22 cellular contexts compared by ENCODE assay signal in the genomic region with DNA sequence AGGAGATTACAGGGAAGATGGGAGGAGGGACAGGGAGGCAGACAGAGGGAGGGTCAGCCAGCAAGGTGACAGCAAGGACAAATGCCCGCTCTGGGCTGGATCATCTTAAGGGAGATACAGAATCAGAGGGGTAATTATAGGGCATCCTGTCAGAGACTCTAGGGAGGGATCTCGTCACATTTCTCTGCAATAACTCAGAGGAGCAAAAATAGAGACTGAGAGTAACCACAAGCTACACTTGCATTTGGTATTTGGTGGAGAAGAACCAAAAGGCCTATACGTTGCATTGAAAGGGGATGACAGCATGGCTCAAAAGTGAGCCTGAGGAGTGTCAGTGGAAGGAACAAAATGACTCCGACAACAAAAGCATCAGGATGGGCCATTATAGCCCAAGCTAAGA.
"Had no signal": no experiment of that assay in that cellular context is flagged by ENCODE, and none has a peak within 500 bp of the region (broad histone marks: within the 10 kb centered on the region; RNA-seq: fewer than 3 reads in every experiment).

No MANE protein-coding gene starts in this region.

- H3K36me3 Mint-ChIP-seq: naive thymus-derived CD8-positive, alpha-beta T cell had no signal

- H3K9me3 Mint-ChIP-seq: endodermal cell had no signal

- H3K36me3 ChIP-seq: neutrophil, suprapubic skin, thyroid gland, upper lobe of left lung, vagina had no signal

- H3K27me3 ChIP-seq: foreskin keratinocyte, hepatocyte, neutrophil, suprapubic skin, thyroid gland, upper lobe of left lung, vagina had no signal

- DNase-seq: effector CD4-positive, alpha-beta T cell; endodermal cell; erythroblast; head of caudate nucleus; kidney; left cardiac atrium; left ventricle myocardium superior; mesendoderm; naive thymus-derived CD8-positive, alpha-beta T cell; psoas muscle; stimulated activated CD4-positive, alpha-beta T cell treated with anti-CD3 and anti-CD28 coated beads, Interleukin-12 subunit alpha, Interleukin-12 subunit beta, amount 100 ng/mL, for 4 hours; stimulated activated naive CD4-positive, alpha-beta T cell treated with Interleukin-2 at 50 U/mL for 16 hours; thyroid gland; upper lobe of left lung had no signal

- H3K27ac ChIP-seq: coronary artery, foreskin keratinocyte, hepatocyte, neutrophil, psoas muscle, skin epidermis, suprapubic skin, thyroid gland, upper lobe of left lung, vagina had no signal

- H3K27ac Mint-ChIP-seq: endodermal cell; naive thymus-derived CD8-positive, alpha-beta T cell had no signal

- H3K4me2 ChIP-seq: hepatocyte had no signal

- H3K4me1 ChIP-seq: foreskin keratinocyte, psoas muscle, suprapubic skin, thyroid gland, upper lobe of left lung, vagina had no signal

- H3K4me3 ChIP-seq: coronary artery, hepatocyte, lung, psoas muscle, skin epidermis, suprapubic skin, thyroid gland, upper lobe of left lung, vagina had no signal

- H3K9me3 ChIP-seq: neutrophil, psoas muscle, suprapubic skin, thyroid gland, upper lobe of left lung, vagina had no signal

- H3K4me1 Mint-ChIP-seq: naive thymus-derived CD8-positive, alpha-beta T cell had no signal

- H3K27me3 Mint-ChIP-seq: naive thymus-derived CD8-positive, alpha-beta T cell had no signal

- H3K4me3 Mint-ChIP-seq: endodermal cell; naive thymus-derived CD8-positive, alpha-beta T cell had no signal
